Comparison of ENCODE assay signal across 22 cellular contexts in genomic region chr5:7852542-7852941, GRCh38. TPM values are rescaled to one million over a fixed set of nuclear protein-coding genes. Genes with fewer than 3 reads are reported as not detected.
A peak's percentile ranks its signal among the peaks of the same experiment; 100 is the strongest.
DNase-seq lines count a peak whose midpoint lies in the region; ATAC-seq and TF ChIP-seq lines count a peak whose summit lies in the region.
"Had no signal": no experiment of that assay in that cellular context is flagged by ENCODE, and none has a peak within 500 bp of the region (broad histone marks: within the 10 kb centered on the region; RNA-seq: fewer than 3 reads in every experiment).

No MANE protein-coding gene starts in this region.

- DNase-seq in CD4-positive, alpha-beta memory T cell = no peak
- DNase-seq in choroid plexus epithelial cell (ENCODE audit: low read depth) (peak; percentile 66), posterior cingulate gyrus (no peak), SJCRH30 (no peak)
- no peak for DNase-seq in activated CD4-positive, alpha-beta T cell treated with anti-CD3 and anti-CD28 coated beads, Interleukin-2, amount 50 U/mL, for 48 hours
- DNase-seq: activated T-cell treated with anti-CD3 and anti-CD28 coated beads for 4 hours; AML-193; amygdala; DMS 273 treated with DMSO at 0.1 percent for 48 hours; dorsolateral prefrontal cortex; hypothalamus; NCI-H2081; NCI-H774; occipital lobe; stimulated activated naive CD4-positive, alpha-beta T cell treated with Interleukin-2 at 50 U/mL for 16 hours had no signal

- POLR2A ChIA-PET in CD4-positive, alpha-beta memory T cell (lab: Charles Lee; ENCODE audit: partially characterized antibody) = interaction anchor here (0.7 kb wide), 1 partner anchor 16 kb away, joined by 3 read pairs; the partner anchor contains the start of genes FASTKD3 and MTRR

- H3K36me3 ChIP-seq in CD4-positive, alpha-beta memory T cell (ENCODE audit: insufficient read depth, low read length) = no peaks in the 10 kb centered on the region
- H3K36me3 ChIP-seq in SJCRH30 = no peaks in the 10 kb centered on the region
- H3K36me3 ChIP-seq: esophagus muscularis mucosa had no signal

- no peak overlapping the region for H3K27ac ChIP-seq in CD4-positive, alpha-beta memory T cell (ENCODE audit: low read depth, low read length)
- no peak overlapping the region for H3K27ac ChIP-seq in SJCRH30
- H3K27ac ChIP-seq: esophagus muscularis mucosa, RWPE1 had no signal

- peaks cover 31% of the 10 kb centered on the region for H3K4me1 ChIP-seq in CD4-positive, alpha-beta memory T cell (ENCODE audit: insufficient read depth, low read length)
- peaks cover 6% of the 10 kb centered on the region for H3K4me1 ChIP-seq in SJCRH30

- TF ChIP-seq CTCF in choroid plexus epithelial cell (conservative IDR thresholded peaks at IDR 0.05; ENCODE audit: low read depth, low read length) (no peak), nephron (IDR thresholded peaks at IDR 0.05; ENCODE audit: unreplicated experiment in 3 of 3) (no peak)

- peaks cover 14% of the 10 kb centered on the region for H3K27me3 ChIP-seq in CD4-positive, alpha-beta memory T cell (ENCODE audit: insufficient read depth, low read length)
- no peaks in the 10 kb centered on the region for H3K27me3 ChIP-seq in SJCRH30

- H3K4me1 Mint-ChIP-seq in CD4-positive, alpha-beta memory T cell = peaks cover 16 to 34% (median 25%) of the 10 kb centered on the region in 4 donors
- H3K4me1 Mint-ChIP-seq in nephron = peaks cover 6% of the 10 kb centered on the region

- no peaks in the 10 kb centered on the region for H3K9me3 ChIP-seq in CD4-positive, alpha-beta memory T cell (ENCODE audit: control insufficient read depth in 1 of 2, low read length in 2 of 2)
- H3K9me3 ChIP-seq in SJCRH30 (replicated peaks) = no peaks in the 10 kb centered on the region
- H3K9me3 ChIP-seq: esophagus muscularis mucosa had no signal

- H3K4me3 ChIP-seq in CD4-positive, alpha-beta memory T cell (ENCODE audit: low read length in 2 of 2) = no peak overlapping the region
- H3K4me3 ChIP-seq in choroid plexus epithelial cell (ENCODE audit: low read depth, low read length) (no peak overlapping the region), SJCRH30 (no peak overlapping the region)
- H3K4me3 ChIP-seq: dorsolateral prefrontal cortex, esophagus muscularis mucosa had no signal

- CTCF ChIA-PET in CD4-positive, alpha-beta memory T cell (lab: Charles Lee; ENCODE audit: partially characterized antibody) = interaction anchor here (2.8 to 3.0 kb wide), 2 partner anchors 21 to 36 kb away, joined by 11 to 12 read pairs; no protein-coding TSS in a partner anchor

- no peaks in the 10 kb centered on the region for H3K9me3 Mint-ChIP-seq in CD4-positive, alpha-beta memory T cell
- H3K9me3 Mint-ChIP-seq in nephron = no peaks in the 10 kb centered on the region

- intact Hi-C loops in CD4-positive, alpha-beta memory T cell (cut with micrococcal nuclease) = no loop called here
- intact Hi-C loops in posterior cingulate gyrus (cut with DNase I) = loop anchor here (10.0 kb wide), 1 partner anchor 458 kb away; the partner anchor contains the start of gene ADCY2

- peak overlapping the region in 5 of 8 donors; percentile 6 to 89 (median 66) for H3K4me3 Mint-ChIP-seq in CD4-positive, alpha-beta memory T cell
- H3K4me3 Mint-ChIP-seq in nephron = peak overlapping the region; percentile 85 to 89 (median 88)

- ATAC-seq in HG03432 (IDR thresholded peaks at IDR 0.05; ENCODE audit: unreplicated experiment) (peak; percentile 46), GM18873 (IDR thresholded peaks at IDR 0.05; ENCODE audit: low FRiP score, unreplicated experiment) (no peak)

- no peaks in the 10 kb centered on the region for H3K36me3 Mint-ChIP-seq in CD4-positive, alpha-beta memory T cell
- H3K36me3 Mint-ChIP-seq in nephron (ENCODE audit: low read depth) = peaks cover 11% of the 10 kb centered on the region

- peaks cover 6 to 15% of the 10 kb centered on the region in 2 donors for H3K27me3 Mint-ChIP-seq in CD4-positive, alpha-beta memory T cell
- peaks cover 20% of the 10 kb centered on the region for H3K27me3 Mint-ChIP-seq in nephron (ENCODE audit: low read depth)

- H3K27ac Mint-ChIP-seq in CD4-positive, alpha-beta memory T cell = peak overlapping the region in 3 of 7 donors; percentile 30 to 81 (median 36)
- peak overlapping the region in 2 of 3 experiments; percentile 7 to 36 for H3K27ac Mint-ChIP-seq in nephron

RNA-seq across cellular contexts. Expression of gene CFAP90, which starts 1.6 kb away (rescaled TPM):
- not detected for total RNA-seq in CD4-positive, alpha-beta memory T cell
- not detected for polyA plus RNA-seq in CD4-positive, alpha-beta memory T cell
- total RNA-seq in SJCRH30 (2014; rRNA removed; shearing (Covaris generic)) = 0.20 TPM in 1 of 2 replicates, not detected in the other
- total RNA-seq: HT-29; T-helper 2 cell treated with Interferon-gamma antibody and Interleukin-4, amounts not matched to agents 100 ng/mL and 5 ng/mL, for 36 hours had no signal

RNA-seq across cellular contexts. Expression of gene FASTKD3, which starts 16.3 kb away (rescaled TPM):
- 10 to 100 TPM; 11.3 to 14.0 TPM for total RNA-seq in CD4-positive, alpha-beta memory T cell
- polyA plus RNA-seq in CD4-positive, alpha-beta memory T cell = 10 to 100 TPM; 11.1 to 17.6 TPM
- 16.9 TPM in 2 replicates for total RNA-seq in SJCRH30 (2014; rRNA removed; shearing (Covaris generic))

RNA-seq across cellular contexts. Expression of gene MTRR, which starts 16.4 kb away (rescaled TPM):
- total RNA-seq in CD4-positive, alpha-beta memory T cell = 100 to 1,000 TPM in 1 of 2 experiments, 10 to 100 TPM in 1; 97.1 to 107 TPM
- polyA plus RNA-seq in CD4-positive, alpha-beta memory T cell = 100 to 1,000 TPM in 1 of 2 donors, 10 to 100 TPM in 1; 50.9 to 117 TPM
- 29.4 and 31.7 TPM in 2 replicates for total RNA-seq in SJCRH30 (2014; rRNA removed; shearing (Covaris generic))
